28 cellular contexts compared by ENCODE assay signal in the genomic region with DNA sequence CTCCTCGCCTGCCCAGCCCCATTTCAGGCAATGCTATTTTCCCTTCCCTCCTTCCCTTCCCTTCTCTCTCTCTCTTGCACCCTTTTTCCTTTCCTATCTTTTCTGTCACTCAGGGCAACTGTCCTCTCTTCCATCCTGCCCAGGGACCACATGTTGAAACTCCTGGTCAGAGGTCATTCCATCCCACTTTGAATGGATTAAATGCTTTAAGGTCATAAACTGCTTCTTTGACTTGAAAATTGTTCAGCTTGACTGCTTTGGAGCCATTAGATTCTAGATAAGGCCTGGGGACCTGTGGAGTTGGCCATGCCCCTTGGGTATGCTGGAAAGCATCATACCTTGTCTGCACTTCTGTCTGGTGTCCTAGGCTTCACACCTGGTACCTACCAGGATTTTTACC.
"Had no signal": no experiment of that assay in that cellular context is flagged by ENCODE, and none has a peak within 500 bp of the region (broad histone marks: within the 10 kb centered on the region; RNA-seq: fewer than 3 reads in every experiment).

No MANE protein-coding gene starts in this region.

- H3K9me3 Mint-ChIP-seq: activated naive CD4-positive, alpha-beta T cell treated with anti-CD3 and anti-CD28 coated beads for 36 hours; activated naive CD8-positive, alpha-beta T cell treated with anti-CD3 and anti-CD28 coated beads, Interleukin-2, amount 10 ng/mL, durations not matched to agents 7 days and 5 days; central memory CD8-positive, alpha-beta T cell; natural killer cell had no signal

- H3K36me3 Mint-ChIP-seq: mesothelial cell of epicardium, natural killer cell had no signal

- H3K36me3 ChIP-seq: breast epithelium, colonic mucosa, esophagus muscularis mucosa, neutrophil, pancreas, right atrium auricular region, spleen, stomach, suprapubic skin, tibial nerve, vagina had no signal

- H3K27me3 ChIP-seq: breast epithelium, colonic mucosa, esophagus muscularis mucosa, neutrophil, pancreas, right atrium auricular region, spleen, stomach, suprapubic skin, tibial nerve, vagina had no signal

- H3K4me1 ChIP-seq: breast epithelium, colonic mucosa, pancreas had no signal

- H3K27ac Mint-ChIP-seq: activated naive CD4-positive, alpha-beta T cell treated with anti-CD3 and anti-CD28 coated beads for 36 hours; activated naive CD8-positive, alpha-beta T cell treated with anti-CD3 and anti-CD28 coated beads, Interleukin-2, amount 10 ng/mL, durations not matched to agents 7 days and 5 days; activated T-cell treated with anti-CD3 and anti-CD28 coated beads, Interleukin-2, amount 50 U/mL, for 72 hours; mesothelial cell of epicardium had no signal

- H3K9me3 ChIP-seq: breast epithelium, colonic mucosa, esophagus muscularis mucosa, neutrophil, pancreas, psoas muscle, right atrium auricular region, spleen, stomach, suprapubic skin, tibial nerve, vagina had no signal

- H3K4me3 Mint-ChIP-seq: activated naive CD4-positive, alpha-beta T cell treated with anti-CD3 and anti-CD28 coated beads for 36 hours; activated naive CD8-positive, alpha-beta T cell treated with anti-CD3 and anti-CD28 coated beads, Interleukin-2, amount 10 ng/mL, durations not matched to agents 7 days and 5 days; activated T-cell treated with anti-CD3 and anti-CD28 coated beads, Interleukin-2, amount 50 U/mL, for 72 hours; central memory CD8-positive, alpha-beta T cell; mesothelial cell of epicardium; natural killer cell had no signal

- DNase-seq: activated CD4-positive, alpha-beta T cell treated with anti-CD3 and anti-CD28 coated beads for 4 hours; activated CD4-positive, alpha-beta T cell treated with anti-CD3 and anti-CD28 coated beads, Interleukin-2, amount 50 U/mL, for 48 hours; activated CD4-positive, CD25-positive, alpha-beta regulatory T cell; activated CD8-positive, alpha-beta memory T cell treated with anti-CD3 and anti-CD28 coated beads, Interleukin-2, amount 50 U/mL, for 48 hours; activated effector memory CD4-positive, alpha-beta T cell treated with Interleukin-2 at 50 U/mL for 16 hours; activated naive CD4-positive, alpha-beta T cell treated with anti-CD3 and anti-CD28 coated beads for 36 hours; activated naive CD8-positive, alpha-beta T cell treated with anti-CD3 and anti-CD28 coated beads, Interleukin-2, amount 10 ng/mL, durations not matched to agents 7 days and 5 days; activated T-cell treated with anti-CD3 and anti-CD28 coated beads, Interleukin-2, amount 50 U/mL, for 72 hours; amniotic stem cell; colonic mucosa; glutamatergic neuron; hypothalamus; natural killer cell; pancreas; psoas muscle; spleen; stimulated activated CD4-positive, alpha-beta T cell treated with anti-CD3 and anti-CD28 coated beads, Interleukin-4, amount 100 ng/mL, for 1 hour; stomach; T-helper 1 cell had no signal

- ATAC-seq: activated T-cell treated with anti-CD3 and anti-CD28 coated beads, Interleukin-2, amount 50 U/mL, for 72 hours; natural killer cell; pancreas; psoas muscle had no signal

- H3K27me3 Mint-ChIP-seq: activated naive CD8-positive, alpha-beta T cell treated with anti-CD3 and anti-CD28 coated beads, Interleukin-2, amount 10 ng/mL, durations not matched to agents 7 days and 5 days; central memory CD8-positive, alpha-beta T cell had no signal

- H3K27ac ChIP-seq: breast epithelium, colonic mucosa, esophagus muscularis mucosa, neutrophil, pancreas, psoas muscle, right atrium auricular region, spleen, stomach, suprapubic skin, tibial nerve, vagina had no signal

- H3K4me3 ChIP-seq: breast epithelium, colonic mucosa, esophagus muscularis mucosa, pancreas, psoas muscle, right atrium auricular region, spleen, stomach, suprapubic skin, tibial nerve, vagina had no signal
